In genomic region chr3:121803921-121804320, GRCh38 we compare ENCODE assay signal across 15 cellular contexts.
"Had no signal": no experiment of that assay in that cellular context is flagged by ENCODE, and none has a peak within 500 bp of the region (broad histone marks: within the 10 kb centered on the region; RNA-seq: fewer than 3 reads in every experiment).

No MANE protein-coding gene starts in this region.

- H3K27ac ChIP-seq: cardiac muscle cell, colonic mucosa, heart left ventricle, neutrophil, WERI-Rb-1 had no signal

- H3K27me3 Mint-ChIP-seq: naive thymus-derived CD8-positive, alpha-beta T cell had no signal

- H3K4me1 Mint-ChIP-seq: mesothelial cell of epicardium had no signal

- H3K4me1 ChIP-seq: colonic mucosa had no signal

- H3K4me3 ChIP-seq: cardiac muscle cell, colonic mucosa, heart left ventricle had no signal

- H3K27me3 ChIP-seq: cardiac muscle cell, colonic mucosa, heart left ventricle, neutrophil had no signal

- ATAC-seq: activated CD8-positive, alpha-beta T cell treated with anti-CD3 and anti-CD28 coated beads, Interleukin-2, amount 10 ng/mL, durations not matched to agents 7 days and 5 days; heart left ventricle; naive thymus-derived CD8-positive, alpha-beta T cell; right cardiac atrium had no signal

- H3K27ac Mint-ChIP-seq: activated CD8-positive, alpha-beta T cell treated with anti-CD3 and anti-CD28 coated beads, Interleukin-2, amount 10 ng/mL, durations not matched to agents 7 days and 5 days; activated naive CD4-positive, alpha-beta T cell treated with anti-CD3 and anti-CD28 coated beads for 36 hours; mesothelial cell of epicardium had no signal

- H3K4me3 Mint-ChIP-seq: activated CD8-positive, alpha-beta T cell treated with anti-CD3 and anti-CD28 coated beads, Interleukin-2, amount 10 ng/mL, durations not matched to agents 7 days and 5 days; activated naive CD4-positive, alpha-beta T cell treated with anti-CD3 and anti-CD28 coated beads for 36 hours; mesothelial cell of epicardium had no signal

- DNase-seq: activated CD4-positive, alpha-beta T cell treated with anti-CD3 and anti-CD28 coated beads for 48 hours; activated CD8-positive, alpha-beta memory T cell treated with anti-CD3 and anti-CD28 coated beads, Interleukin-2, amount 50 U/mL, for 48 hours; activated CD8-positive, alpha-beta T cell treated with anti-CD3 and anti-CD28 coated beads, Interleukin-2, amount 10 ng/mL, durations not matched to agents 7 days and 5 days; activated naive CD4-positive, alpha-beta T cell treated with anti-CD3 and anti-CD28 coated beads for 36 hours; colonic mucosa; heart left ventricle; naive thymus-derived CD8-positive, alpha-beta T cell; right cardiac atrium; stimulated activated naive CD4-positive, alpha-beta T cell treated with Interleukin-2 at 50 U/mL for 16 hours; T-helper 9 cell; trophoblast cell; WERI-Rb-1 had no signal

- H3K9me3 Mint-ChIP-seq: activated naive CD4-positive, alpha-beta T cell treated with anti-CD3 and anti-CD28 coated beads for 36 hours; mesothelial cell of epicardium; naive thymus-derived CD8-positive, alpha-beta T cell had no signal

- H3K9me3 ChIP-seq: colonic mucosa, heart left ventricle, neutrophil had no signal

- H3K36me3 ChIP-seq: colonic mucosa had no signal
